Comparison of ENCODE assay signal across 10 cellular contexts in genomic region chr3:46053743-46054515, GRCh38. TPM values are rescaled to one million over a fixed set of nuclear protein-coding genes. Genes with fewer than 3 reads are reported as not detected.
"Had no signal": no experiment of that assay in that cellular context is flagged by ENCODE, and none has a peak within 500 bp of the region (broad histone marks: within the 10 kb centered on the region; RNA-seq: fewer than 3 reads in every experiment).

No MANE protein-coding gene starts in this region.

RNA-seq across cellular contexts. Expression of gene XCR1, which starts 26.6 kb away (rescaled TPM):
- total RNA-seq: activated CD4-positive, alpha-beta T cell treated with anti-CD3 and anti-CD28 coated beads, Interleukin-2, amount 10 ng/mL, durations not matched to agents 7 days and 5 days; activated CD8-positive, alpha-beta T cell treated with anti-CD3 and anti-CD28 coated beads, Interleukin-2, amount 10 ng/mL, durations not matched to agents 7 days and 5 days; activated naive CD8-positive, alpha-beta T cell treated with anti-CD3 and anti-CD28 coated beads, Interleukin-2, amount 10 ng/mL, durations not matched to agents 7 days and 5 days; ascending aorta; cardiac muscle cell; chondrocyte; M059J; OCI-LY7; Right ventricle myocardium inferior; T-helper 2 cell treated with Interferon-gamma antibody and Interleukin-4, amounts not matched to agents 100 ng/mL and 5 ng/mL, for 36 hours had no signal
- polyA plus RNA-seq: cardiac muscle cell had no signal
